In the genomic region with DNA sequence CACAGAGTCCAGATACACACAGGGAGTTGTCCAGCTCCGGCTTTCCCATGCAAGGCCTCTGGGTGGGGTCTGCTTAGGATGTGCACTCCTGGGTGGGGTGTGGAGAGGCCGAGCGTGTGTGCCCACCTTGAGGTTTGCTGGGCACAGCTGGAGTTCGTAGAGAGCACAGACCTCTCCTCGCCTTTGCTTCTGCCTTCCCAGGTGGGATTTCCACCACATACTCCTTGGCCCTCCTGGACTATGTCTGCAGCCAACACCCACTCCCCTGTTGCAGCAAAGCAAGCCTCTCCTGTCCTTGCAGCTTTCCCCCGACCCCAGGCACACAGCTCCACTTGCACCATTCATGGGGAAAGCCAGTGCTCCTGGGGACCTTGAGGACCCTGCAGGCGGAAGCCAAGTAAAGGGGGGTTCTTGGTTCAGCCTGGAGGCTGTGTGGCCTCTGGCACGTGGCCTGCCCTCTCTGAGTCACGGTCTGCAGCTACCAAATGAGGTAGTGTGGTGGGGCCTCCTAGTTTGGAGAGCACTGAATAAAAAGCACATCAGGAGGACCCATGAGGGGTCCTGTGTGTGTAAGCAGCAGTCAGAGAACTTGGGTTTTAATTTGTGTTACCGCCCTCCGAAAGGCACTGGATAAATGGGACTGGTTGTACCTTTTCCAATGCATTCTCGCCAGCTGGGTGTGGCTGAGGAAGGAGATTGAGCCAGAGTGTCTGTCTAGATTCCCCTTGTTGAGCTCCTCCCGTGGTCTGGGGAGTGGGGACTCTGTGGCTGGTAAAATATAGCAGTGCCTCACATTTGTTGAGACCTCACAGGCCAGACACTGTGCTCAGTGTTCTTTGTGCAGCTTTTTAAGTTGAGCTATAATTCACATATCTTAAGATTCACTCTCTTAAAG, we compare ENCODE assay signal across 2 cellular contexts.
TF ChIP-seq lines count a peak whose summit lies in the region.

No MANE protein-coding gene starts in this region.

TF ChIP-seq in A549, 52 proteins besides CTCF, POLR2A, EP300 and RAD21 (continued from another document):
- TF ChIP-seq PHF8 (IDR thresholded peaks at IDR 0.05; ENCODE audit: borderline replicate concordance, low read depth), result no peak
TF ChIP-seq in A549: peak in this region for 1.

TF ChIP-seq in IMR-90, 13 proteins besides CTCF, POLR2A, EP300 and RAD21:
- TF ChIP-seq, protein P1, sequence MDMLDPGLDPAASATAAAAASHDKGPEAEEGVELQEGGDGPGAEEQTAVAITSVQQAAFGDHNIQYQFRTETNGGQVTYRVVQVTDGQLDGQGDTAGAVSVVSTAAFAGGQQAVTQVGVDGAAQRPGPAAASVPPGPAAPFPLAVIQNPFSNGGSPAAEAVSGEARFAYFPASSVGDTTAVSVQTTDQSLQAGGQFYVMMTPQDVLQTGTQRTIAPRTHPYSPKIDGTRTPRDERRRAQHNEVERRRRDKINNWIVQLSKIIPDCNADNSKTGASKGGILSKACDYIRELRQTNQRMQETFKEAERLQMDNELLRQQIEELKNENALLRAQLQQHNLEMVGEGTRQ (IDR thresholded peaks at IDR 0.05; ENCODE audit: low read depth, low read length), result peak; percentile 31; the same call in 1 of the 2 replicates
- TF ChIP-seq MAZ (IDR thresholded peaks at IDR 0.05; ENCODE audit: borderline replicate concordance, low read depth, low read length), result no peak
- no peak for TF ChIP-seq MAFK (IDR thresholded peaks at IDR 0.05; ENCODE audit: low read depth, low read length)
